Comparison of ENCODE assay signal across 15 cellular contexts in genomic region chr19:57092991-57093390, GRCh38. TPM values are rescaled to one million over a fixed set of nuclear protein-coding genes. Genes with fewer than 3 reads are reported as not detected.
"Had no signal": no experiment of that assay in that cellular context is flagged by ENCODE, and none has a peak within 500 bp of the region (broad histone marks: within the 10 kb centered on the region; RNA-seq: fewer than 3 reads in every experiment).

No MANE protein-coding gene starts in this region.

RNA-seq across cellular contexts. Expression of gene USP29, which starts 26.8 kb away (rescaled TPM):
- total RNA-seq: activated B cell treated with CpG ODN at 0.5 μM for 24 hours; activated CD4-positive, alpha-beta memory T cell treated with anti-CD3 and anti-CD28 coated beads for 36 hours; activated CD4-positive, alpha-beta memory T cell treated with anti-CD3 and anti-CD28 coated beads, Interleukin-2, amount 10 ng/mL, durations not matched to agents 7 days and 5 days; activated CD4-positive, alpha-beta T cell treated with anti-CD3 and anti-CD28 coated beads for 36 hours; activated CD4-positive, alpha-beta T cell treated with anti-CD3 and anti-CD28 coated beads, Interleukin-2, amount 10 ng/mL, durations not matched to agents 24 days and 14 days; activated CD4-positive, alpha-beta T cell treated with anti-CD3 and anti-CD28 coated beads, Interleukin-2, amount 10 ng/mL, durations not matched to agents 7 days and 5 days; activated CD8-positive, alpha-beta memory T cell treated with anti-CD3 and anti-CD28 coated beads for 36 hours; activated CD8-positive, alpha-beta memory T cell treated with anti-CD3 and anti-CD28 coated beads, Interleukin-2, amount 10 ng/mL, durations not matched to agents 7 days and 5 days; activated CD8-positive, alpha-beta T cell treated with anti-CD3 and anti-CD28 coated beads for 36 hours; activated CD8-positive, alpha-beta T cell treated with anti-CD3 and anti-CD28 coated beads, Interleukin-2, amount 10 ng/mL, durations not matched to agents 7 days and 5 days; T-cell; T-helper 1 cell treated with Interleukin-12 subunit alpha and Interleukin-12 subunit beta and Interleukin-4 antibody, amounts not matched to agents 30 ng/mL and 1 ng/mL, for 36 hours; T-helper 17 cell; T-helper 2 cell treated with Interferon-gamma antibody and Interleukin-4, amounts not matched to agents 100 ng/mL and 5 ng/mL, for 36 hours; WTC11 had no signal

RNA-seq across cellular contexts. Expression of gene ZIM3, which starts 52.0 kb away (rescaled TPM):
- total RNA-seq: activated B cell treated with CpG ODN at 0.5 μM for 24 hours; activated CD4-positive, alpha-beta memory T cell treated with anti-CD3 and anti-CD28 coated beads for 36 hours; activated CD4-positive, alpha-beta memory T cell treated with anti-CD3 and anti-CD28 coated beads, Interleukin-2, amount 10 ng/mL, durations not matched to agents 7 days and 5 days; activated CD4-positive, alpha-beta T cell treated with anti-CD3 and anti-CD28 coated beads for 36 hours; activated CD4-positive, alpha-beta T cell treated with anti-CD3 and anti-CD28 coated beads, Interleukin-2, amount 10 ng/mL, durations not matched to agents 24 days and 14 days; activated CD4-positive, alpha-beta T cell treated with anti-CD3 and anti-CD28 coated beads, Interleukin-2, amount 10 ng/mL, durations not matched to agents 7 days and 5 days; activated CD8-positive, alpha-beta memory T cell treated with anti-CD3 and anti-CD28 coated beads for 36 hours; activated CD8-positive, alpha-beta memory T cell treated with anti-CD3 and anti-CD28 coated beads, Interleukin-2, amount 10 ng/mL, durations not matched to agents 7 days and 5 days; activated CD8-positive, alpha-beta T cell treated with anti-CD3 and anti-CD28 coated beads for 36 hours; activated CD8-positive, alpha-beta T cell treated with anti-CD3 and anti-CD28 coated beads, Interleukin-2, amount 10 ng/mL, durations not matched to agents 7 days and 5 days; T-cell; T-helper 1 cell treated with Interleukin-12 subunit alpha and Interleukin-12 subunit beta and Interleukin-4 antibody, amounts not matched to agents 30 ng/mL and 1 ng/mL, for 36 hours; T-helper 17 cell; T-helper 2 cell treated with Interferon-gamma antibody and Interleukin-4, amounts not matched to agents 100 ng/mL and 5 ng/mL, for 36 hours; WTC11 had no signal
